1 cellular context compared by ENCODE assay signal in the genomic region with DNA sequence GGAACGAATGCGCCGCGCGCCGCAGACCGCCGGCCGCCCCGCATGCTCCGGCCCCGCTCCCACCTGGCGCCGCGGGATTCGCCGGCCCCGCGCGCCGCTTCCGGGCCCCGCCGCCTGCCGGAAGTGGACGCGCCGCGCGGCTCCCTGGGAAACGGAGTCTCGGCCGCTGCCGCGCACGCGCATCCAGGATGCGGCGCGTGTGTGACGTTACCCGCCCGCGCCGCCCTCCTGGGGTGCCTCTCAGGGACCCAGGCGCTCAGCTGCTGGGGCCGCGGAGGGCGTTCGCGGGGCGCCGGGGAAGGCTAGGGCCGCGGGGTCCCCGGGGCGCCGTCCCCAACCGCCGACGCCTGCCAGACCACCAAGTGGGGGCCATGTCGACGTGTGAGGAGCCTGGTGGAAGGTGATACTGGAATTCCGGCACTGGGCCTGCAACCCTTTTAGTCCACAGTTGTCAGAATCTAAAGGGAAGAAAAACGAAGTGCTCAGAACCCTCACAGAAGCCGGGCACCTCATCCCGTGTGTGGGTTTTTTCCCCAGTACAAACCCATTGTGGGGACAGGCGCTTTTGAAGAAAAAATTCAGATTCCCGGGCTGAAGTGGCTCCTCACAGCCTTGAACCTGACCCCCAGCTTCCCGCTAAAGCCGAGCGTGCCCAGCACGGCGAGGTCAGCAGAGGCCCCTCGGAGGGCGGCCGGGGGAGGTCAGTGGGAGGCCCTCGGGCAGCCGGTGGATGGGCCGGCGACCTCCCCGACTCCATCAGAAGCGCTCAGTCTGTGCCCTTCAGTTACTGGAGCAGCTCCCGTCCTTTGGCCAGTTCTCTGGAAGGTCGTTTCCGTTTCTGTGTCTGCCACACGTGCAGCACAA.
TF ChIP-seq lines count a peak whose summit lies in the region.

A gene with protein sequence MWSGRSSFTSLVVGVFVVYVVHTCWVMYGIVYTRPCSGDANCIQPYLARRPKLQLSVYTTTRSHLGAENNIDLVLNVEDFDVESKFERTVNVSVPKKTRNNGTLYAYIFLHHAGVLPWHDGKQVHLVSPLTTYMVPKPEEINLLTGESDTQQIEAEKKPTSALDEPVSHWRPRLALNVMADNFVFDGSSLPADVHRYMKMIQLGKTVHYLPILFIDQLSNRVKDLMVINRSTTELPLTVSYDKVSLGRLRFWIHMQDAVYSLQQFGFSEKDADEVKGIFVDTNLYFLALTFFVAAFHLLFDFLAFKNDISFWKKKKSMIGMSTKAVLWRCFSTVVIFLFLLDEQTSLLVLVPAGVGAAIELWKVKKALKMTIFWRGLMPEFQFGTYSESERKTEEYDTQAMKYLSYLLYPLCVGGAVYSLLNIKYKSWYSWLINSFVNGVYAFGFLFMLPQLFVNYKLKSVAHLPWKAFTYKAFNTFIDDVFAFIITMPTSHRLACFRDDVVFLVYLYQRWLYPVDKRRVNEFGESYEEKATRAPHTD (minus strand): TSS at position 125 of the 864 bp plus-strand sequence. CDS start 258 bp downstream, outside the sequence.

TF ChIP-seq in HepG2, 621 proteins besides CTCF, POLR2A, EP300 and RAD21 (continued from another document and continues in another):
- TF ChIP-seq ZNF230 (CRISPR knock-in tag; IDR thresholded peaks at IDR 0.05): 0 out of 2 replicates have a peak, but pooled peaks have one; percentile 7
- TF ChIP-seq SMARCC2 (IDR thresholded peaks at IDR 0.05): no peak
- TF ChIP-seq, protein P1, sequence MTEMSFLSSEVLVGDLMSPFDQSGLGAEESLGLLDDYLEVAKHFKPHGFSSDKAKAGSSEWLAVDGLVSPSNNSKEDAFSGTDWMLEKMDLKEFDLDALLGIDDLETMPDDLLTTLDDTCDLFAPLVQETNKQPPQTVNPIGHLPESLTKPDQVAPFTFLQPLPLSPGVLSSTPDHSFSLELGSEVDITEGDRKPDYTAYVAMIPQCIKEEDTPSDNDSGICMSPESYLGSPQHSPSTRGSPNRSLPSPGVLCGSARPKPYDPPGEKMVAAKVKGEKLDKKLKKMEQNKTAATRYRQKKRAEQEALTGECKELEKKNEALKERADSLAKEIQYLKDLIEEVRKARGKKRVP (CRISPR knock-in tag; IDR thresholded peaks at IDR 0.05): no peak
- no peak for TF ChIP-seq ZNF616 (CRISPR knock-in tag; IDR thresholded peaks at IDR 0.05; ENCODE audit: low read depth)
- TF ChIP-seq, protein P2, sequence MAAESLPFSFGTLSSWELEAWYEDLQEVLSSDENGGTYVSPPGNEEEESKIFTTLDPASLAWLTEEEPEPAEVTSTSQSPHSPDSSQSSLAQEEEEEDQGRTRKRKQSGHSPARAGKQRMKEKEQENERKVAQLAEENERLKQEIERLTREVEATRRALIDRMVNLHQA (CRISPR knock-in tag; IDR thresholded peaks at IDR 0.05): no peak
- peak; percentile 64 for TF ChIP-seq ZNF547 (CRISPR knock-in tag; IDR thresholded peaks at IDR 0.05)
- TF ChIP-seq HES4 (CRISPR knock-in tag; IDR thresholded peaks at IDR 0.05; ENCODE audit: borderline replicate concordance): 0 out of 2 replicates have a peak, but pooled peaks have one; percentile 42
- TF ChIP-seq ETV5 (CRISPR knock-in tag; IDR thresholded peaks at IDR 0.05; ENCODE audit: borderline replicate concordance): peak; percentile 50; the same call in 1 of the 2 replicates
- no peak for TF ChIP-seq ZNF441 (CRISPR knock-in tag; IDR thresholded peaks at IDR 0.05; ENCODE audit: borderline replicate concordance)
- TF ChIP-seq, protein P3, sequence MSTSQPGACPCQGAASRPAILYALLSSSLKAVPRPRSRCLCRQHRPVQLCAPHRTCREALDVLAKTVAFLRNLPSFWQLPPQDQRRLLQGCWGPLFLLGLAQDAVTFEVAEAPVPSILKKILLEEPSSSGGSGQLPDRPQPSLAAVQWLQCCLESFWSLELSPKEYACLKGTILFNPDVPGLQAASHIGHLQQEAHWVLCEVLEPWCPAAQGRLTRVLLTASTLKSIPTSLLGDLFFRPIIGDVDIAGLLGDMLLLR (CRISPR knock-in tag; IDR thresholded peaks at IDR 0.05): no peak; the same call in 1 of the 2 replicates
- TF ChIP-seq NCOA1 (CRISPR knock-in tag; IDR thresholded peaks at IDR 0.05): no peak
- TF ChIP-seq NR2F6 (IDR thresholded peaks at IDR 0.05): peak; percentile 51
- TF ChIP-seq NR2F6 (CRISPR knock-in tag; IDR thresholded peaks at IDR 0.05): peak; percentile 60
- TF ChIP-seq GATAD1 (CRISPR knock-in tag; IDR thresholded peaks at IDR 0.05): peak; percentile 95
- TF ChIP-seq, protein P4, sequence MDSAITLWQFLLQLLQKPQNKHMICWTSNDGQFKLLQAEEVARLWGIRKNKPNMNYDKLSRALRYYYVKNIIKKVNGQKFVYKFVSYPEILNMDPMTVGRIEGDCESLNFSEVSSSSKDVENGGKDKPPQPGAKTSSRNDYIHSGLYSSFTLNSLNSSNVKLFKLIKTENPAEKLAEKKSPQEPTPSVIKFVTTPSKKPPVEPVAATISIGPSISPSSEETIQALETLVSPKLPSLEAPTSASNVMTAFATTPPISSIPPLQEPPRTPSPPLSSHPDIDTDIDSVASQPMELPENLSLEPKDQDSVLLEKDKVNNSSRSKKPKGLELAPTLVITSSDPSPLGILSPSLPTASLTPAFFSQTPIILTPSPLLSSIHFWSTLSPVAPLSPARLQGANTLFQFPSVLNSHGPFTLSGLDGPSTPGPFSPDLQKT (CRISPR knock-in tag; IDR thresholded peaks at IDR 0.05; ENCODE audit: borderline replicate concordance): no peak
- no peak for TF ChIP-seq ZBTB20 (CRISPR knock-in tag; IDR thresholded peaks at IDR 0.05; ENCODE audit: borderline replicate concordance, low read depth)
- TF ChIP-seq, protein P5, sequence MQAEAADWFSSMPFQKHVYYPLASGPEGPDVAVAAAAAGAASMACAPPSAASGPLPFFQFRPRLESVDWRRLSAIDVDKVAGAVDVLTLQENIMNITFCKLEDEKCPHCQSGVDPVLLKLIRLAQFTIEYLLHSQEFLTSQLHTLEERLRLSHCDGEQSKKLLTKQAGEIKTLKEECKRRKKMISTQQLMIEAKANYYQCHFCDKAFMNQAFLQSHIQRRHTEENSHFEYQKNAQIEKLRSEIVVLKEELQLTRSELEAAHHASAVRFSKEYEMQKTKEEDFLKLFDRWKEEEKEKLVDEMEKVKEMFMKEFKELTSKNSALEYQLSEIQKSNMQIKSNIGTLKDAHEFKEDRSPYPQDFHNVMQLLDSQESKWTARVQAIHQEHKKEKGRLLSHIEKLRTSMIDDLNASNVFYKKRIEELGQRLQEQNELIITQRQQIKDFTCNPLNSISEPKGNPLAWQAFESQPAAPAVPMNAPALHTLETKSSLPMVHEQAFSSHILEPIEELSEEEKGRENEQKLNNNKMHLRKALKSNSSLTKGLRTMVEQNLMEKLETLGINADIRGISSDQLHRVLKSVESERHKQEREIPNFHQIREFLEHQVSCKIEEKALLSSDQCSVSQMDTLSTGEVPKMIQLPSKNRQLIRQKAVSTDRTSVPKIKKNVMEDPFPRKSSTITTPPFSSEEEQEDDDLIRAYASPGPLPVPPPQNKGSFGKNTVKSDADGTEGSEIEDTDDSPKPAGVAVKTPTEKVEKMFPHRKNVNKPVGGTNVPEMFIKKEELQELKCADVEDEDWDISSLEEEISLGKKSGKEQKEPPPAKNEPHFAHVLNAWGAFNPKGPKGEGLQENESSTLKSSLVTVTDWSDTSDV (CRISPR knock-in tag; IDR thresholded peaks at IDR 0.05): peak; percentile 53; the same call in 1 of the 2 replicates
- no peak for TF ChIP-seq NFATC3 (CRISPR knock-in tag; IDR thresholded peaks at IDR 0.05)
- TF ChIP-seq SRF (IDR thresholded peaks at IDR 0.05; ENCODE audit: low read depth, low read length): peak; percentile 58; the same call in 1 of the 2 replicates
- TF ChIP-seq, protein P6, sequence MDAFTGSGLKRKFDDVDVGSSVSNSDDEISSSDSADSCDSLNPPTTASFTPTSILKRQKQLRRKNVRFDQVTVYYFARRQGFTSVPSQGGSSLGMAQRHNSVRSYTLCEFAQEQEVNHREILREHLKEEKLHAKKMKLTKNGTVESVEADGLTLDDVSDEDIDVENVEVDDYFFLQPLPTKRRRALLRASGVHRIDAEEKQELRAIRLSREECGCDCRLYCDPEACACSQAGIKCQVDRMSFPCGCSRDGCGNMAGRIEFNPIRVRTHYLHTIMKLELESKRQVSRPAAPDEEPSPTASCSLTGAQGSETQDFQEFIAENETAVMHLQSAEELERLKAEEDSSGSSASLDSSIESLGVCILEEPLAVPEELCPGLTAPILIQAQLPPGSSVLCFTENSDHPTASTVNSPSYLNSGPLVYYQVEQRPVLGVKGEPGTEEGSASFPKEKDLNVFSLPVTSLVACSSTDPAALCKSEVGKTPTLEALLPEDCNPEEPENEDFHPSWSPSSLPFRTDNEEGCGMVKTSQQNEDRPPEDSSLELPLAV (CRISPR knock-in tag; conservative IDR thresholded peaks at IDR 0.05; ENCODE audit: low read depth): no peak
- TF ChIP-seq, protein P7, sequence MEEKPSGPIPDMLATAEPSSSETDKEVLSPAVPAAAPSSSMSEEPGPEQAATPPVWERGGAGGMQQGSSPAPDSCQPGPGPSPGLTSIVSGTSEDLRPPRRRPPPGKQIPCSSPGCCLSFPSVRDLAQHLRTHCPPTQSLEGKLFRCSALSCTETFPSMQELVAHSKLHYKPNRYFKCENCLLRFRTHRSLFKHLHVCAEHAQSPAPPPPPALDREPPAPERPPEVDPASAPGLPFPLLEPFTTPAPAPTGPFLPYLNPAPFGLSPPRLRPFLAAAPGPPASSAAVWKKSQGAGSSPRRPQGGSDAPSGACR (CRISPR knock-in tag; IDR thresholded peaks at IDR 0.05): no peak
- no peak for TF ChIP-seq AKAP8 (CRISPR knock-in tag; IDR thresholded peaks at IDR 0.05)
- no peak for TF ChIP-seq ZNF382 (CRISPR knock-in tag; IDR thresholded peaks at IDR 0.05; ENCODE audit: borderline replicate concordance)
- no peak for TF ChIP-seq SOX13 (IDR thresholded peaks at IDR 0.05)
- no peak for TF ChIP-seq SOX13 (CRISPR knock-in tag; conservative IDR thresholded peaks at IDR 0.05 in 1 of 2, IDR thresholded peaks at IDR 0.05 in 1 of 2)
- no peak for TF ChIP-seq SOX5 (CRISPR knock-in tag; IDR thresholded peaks at IDR 0.05; ENCODE audit: borderline replicate concordance)
- no peak for TF ChIP-seq PPARG (CRISPR knock-in tag; conservative IDR thresholded peaks at IDR 0.05)
- TF ChIP-seq, protein P8, sequence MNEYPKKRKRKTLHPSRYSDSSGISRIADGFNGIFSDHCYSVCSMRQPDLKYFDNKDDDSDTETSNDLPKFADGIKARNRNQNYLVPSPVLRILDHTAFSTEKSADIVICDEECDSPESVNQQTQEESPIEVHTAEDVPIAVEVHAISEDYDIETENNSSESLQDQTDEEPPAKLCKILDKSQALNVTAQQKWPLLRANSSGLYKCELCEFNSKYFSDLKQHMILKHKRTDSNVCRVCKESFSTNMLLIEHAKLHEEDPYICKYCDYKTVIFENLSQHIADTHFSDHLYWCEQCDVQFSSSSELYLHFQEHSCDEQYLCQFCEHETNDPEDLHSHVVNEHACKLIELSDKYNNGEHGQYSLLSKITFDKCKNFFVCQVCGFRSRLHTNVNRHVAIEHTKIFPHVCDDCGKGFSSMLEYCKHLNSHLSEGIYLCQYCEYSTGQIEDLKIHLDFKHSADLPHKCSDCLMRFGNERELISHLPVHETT (CRISPR knock-in tag; conservative IDR thresholded peaks at IDR 0.05): no peak
- TF ChIP-seq ZNF30 (CRISPR knock-in tag; IDR thresholded peaks at IDR 0.05): no peak
- TF ChIP-seq FOXJ3 (CRISPR knock-in tag; IDR thresholded peaks at IDR 0.05; ENCODE audit: borderline replicate concordance): no peak
- TF ChIP-seq, protein P9, sequence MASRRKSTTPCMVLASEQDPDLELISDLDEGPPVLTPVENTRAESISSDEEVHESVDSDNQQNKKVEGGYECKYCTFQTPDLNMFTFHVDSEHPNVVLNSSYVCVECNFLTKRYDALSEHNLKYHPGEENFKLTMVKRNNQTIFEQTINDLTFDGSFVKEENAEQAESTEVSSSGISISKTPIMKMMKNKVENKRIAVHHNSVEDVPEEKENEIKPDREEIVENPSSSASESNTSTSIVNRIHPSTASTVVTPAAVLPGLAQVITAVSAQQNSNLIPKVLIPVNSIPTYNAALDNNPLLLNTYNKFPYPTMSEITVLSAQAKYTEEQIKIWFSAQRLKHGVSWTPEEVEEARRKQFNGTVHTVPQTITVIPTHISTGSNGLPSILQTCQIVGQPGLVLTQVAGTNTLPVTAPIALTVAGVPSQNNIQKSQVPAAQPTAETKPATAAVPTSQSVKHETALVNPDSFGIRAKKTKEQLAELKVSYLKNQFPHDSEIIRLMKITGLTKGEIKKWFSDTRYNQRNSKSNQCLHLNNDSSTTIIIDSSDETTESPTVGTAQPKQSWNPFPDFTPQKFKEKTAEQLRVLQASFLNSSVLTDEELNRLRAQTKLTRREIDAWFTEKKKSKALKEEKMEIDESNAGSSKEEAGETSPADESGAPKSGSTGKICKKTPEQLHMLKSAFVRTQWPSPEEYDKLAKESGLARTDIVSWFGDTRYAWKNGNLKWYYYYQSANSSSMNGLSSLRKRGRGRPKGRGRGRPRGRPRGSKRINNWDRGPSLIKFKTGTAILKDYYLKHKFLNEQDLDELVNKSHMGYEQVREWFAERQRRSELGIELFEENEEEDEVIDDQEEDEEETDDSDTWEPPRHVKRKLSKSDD (CRISPR knock-in tag; IDR thresholded peaks at IDR 0.05; ENCODE audit: low read depth): 0 out of 2 replicates have a peak, but pooled peaks have one; percentile 34
- peak; percentile 86 for TF ChIP-seq HCFC1 (IDR thresholded peaks at IDR 0.05; ENCODE audit: low read depth, low read length)
- no peak for TF ChIP-seq STAT5B (CRISPR knock-in tag; IDR thresholded peaks at IDR 0.05)
- TF ChIP-seq TEAD3 (CRISPR knock-in tag; optimal IDR thresholded peaks at IDR 0.05; ENCODE audit: borderline replicate concordance): no peak
- TF ChIP-seq KAT2B (IDR thresholded peaks at IDR 0.05; ENCODE audit: borderline replicate concordance, low read depth, low read length): no peak
- no peak for TF ChIP-seq ZNF232 (CRISPR knock-in tag; IDR thresholded peaks at IDR 0.05; ENCODE audit: borderline replicate concordance)
- no peak; the same call in 1 of the 2 replicates for TF ChIP-seq ZNF44 (CRISPR knock-in tag; IDR thresholded peaks at IDR 0.05)
- TF ChIP-seq ZNF558 (CRISPR knock-in tag; IDR thresholded peaks at IDR 0.05; ENCODE audit: borderline replicate concordance): no peak
- TF ChIP-seq, protein P10, sequence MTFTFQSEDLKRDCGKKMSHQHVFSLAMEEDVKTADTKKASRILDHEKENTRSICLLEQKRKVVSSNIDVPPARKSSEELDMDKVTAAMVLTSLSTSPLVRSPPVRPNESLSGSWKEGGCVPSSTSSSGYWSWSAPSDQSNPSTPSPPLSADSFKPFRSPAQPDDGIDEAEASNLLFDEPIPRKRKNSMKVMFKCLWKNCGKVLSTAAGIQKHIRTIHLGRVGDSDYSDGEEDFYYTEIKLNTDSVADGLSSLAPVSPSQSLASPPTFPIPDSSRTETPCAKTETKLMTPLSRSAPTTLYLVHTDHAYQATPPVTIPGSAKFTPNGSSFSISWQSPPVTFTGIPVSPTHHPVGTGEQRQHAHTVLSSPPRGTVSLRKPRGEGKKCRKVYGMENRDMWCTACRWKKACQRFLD (CRISPR knock-in tag; IDR thresholded peaks at IDR 0.05; ENCODE audit: borderline replicate concordance): no peak
- TF ChIP-seq SOX6 (IDR thresholded peaks at IDR 0.05): no peak
- TF ChIP-seq SOX6 (CRISPR knock-in tag; IDR thresholded peaks at IDR 0.05): no peak
- TF ChIP-seq ZNF432 (CRISPR knock-in tag; IDR thresholded peaks at IDR 0.05; ENCODE audit: borderline replicate concordance): no peak
- TF ChIP-seq ELF4 (CRISPR knock-in tag; IDR thresholded peaks at IDR 0.05; ENCODE audit: borderline replicate concordance): no peak
- no peak for TF ChIP-seq DMAP1 (CRISPR knock-in tag; IDR thresholded peaks at IDR 0.05)
